Comparison of ENCODE assay signal across 1 cellular context in the genomic region with DNA sequence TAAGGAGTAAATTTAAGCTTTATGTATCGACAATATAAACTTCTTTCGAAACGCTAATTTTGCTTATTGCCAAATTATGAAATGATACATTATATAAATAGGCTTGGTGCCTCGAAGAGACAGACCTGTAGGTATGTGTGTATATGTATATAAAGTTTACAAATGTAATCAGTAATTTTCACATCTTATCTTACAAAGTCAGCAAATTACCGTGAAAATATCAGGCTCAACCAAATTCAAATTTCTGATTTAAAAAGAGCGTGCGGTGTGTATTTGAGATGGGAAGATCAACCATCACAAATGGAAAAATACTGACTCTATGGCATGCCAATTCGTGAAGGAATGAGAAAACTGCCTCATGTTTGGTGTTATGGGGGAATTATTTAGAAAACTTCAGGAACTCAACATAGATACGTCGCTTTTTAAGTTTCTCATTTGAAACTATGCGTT.
TF ChIP-seq lines count a peak whose summit lies in the region.

No MANE protein-coding gene starts in this region.

TF ChIP-seq in HepG2, 621 proteins besides CTCF, POLR2A, EP300 and RAD21:
- no peak for TF ChIP-seq ZSCAN29 (CRISPR knock-in tag; conservative IDR thresholded peaks at IDR 0.05)
- no peak for TF ChIP-seq SOX13 (IDR thresholded peaks at IDR 0.05)
- no peak for TF ChIP-seq SOX13 (CRISPR knock-in tag; conservative IDR thresholded peaks at IDR 0.05 in 1 of 2, IDR thresholded peaks at IDR 0.05 in 1 of 2)
- TF ChIP-seq NAIF1 (CRISPR knock-in tag; IDR thresholded peaks at IDR 0.05; ENCODE audit: borderline replicate concordance): no peak
- no peak for TF ChIP-seq ZNF713 (CRISPR knock-in tag; IDR thresholded peaks at IDR 0.05)
- no peak for TF ChIP-seq ZNF331 (CRISPR knock-in tag; IDR thresholded peaks at IDR 0.05)
- TF ChIP-seq, protein P1, sequence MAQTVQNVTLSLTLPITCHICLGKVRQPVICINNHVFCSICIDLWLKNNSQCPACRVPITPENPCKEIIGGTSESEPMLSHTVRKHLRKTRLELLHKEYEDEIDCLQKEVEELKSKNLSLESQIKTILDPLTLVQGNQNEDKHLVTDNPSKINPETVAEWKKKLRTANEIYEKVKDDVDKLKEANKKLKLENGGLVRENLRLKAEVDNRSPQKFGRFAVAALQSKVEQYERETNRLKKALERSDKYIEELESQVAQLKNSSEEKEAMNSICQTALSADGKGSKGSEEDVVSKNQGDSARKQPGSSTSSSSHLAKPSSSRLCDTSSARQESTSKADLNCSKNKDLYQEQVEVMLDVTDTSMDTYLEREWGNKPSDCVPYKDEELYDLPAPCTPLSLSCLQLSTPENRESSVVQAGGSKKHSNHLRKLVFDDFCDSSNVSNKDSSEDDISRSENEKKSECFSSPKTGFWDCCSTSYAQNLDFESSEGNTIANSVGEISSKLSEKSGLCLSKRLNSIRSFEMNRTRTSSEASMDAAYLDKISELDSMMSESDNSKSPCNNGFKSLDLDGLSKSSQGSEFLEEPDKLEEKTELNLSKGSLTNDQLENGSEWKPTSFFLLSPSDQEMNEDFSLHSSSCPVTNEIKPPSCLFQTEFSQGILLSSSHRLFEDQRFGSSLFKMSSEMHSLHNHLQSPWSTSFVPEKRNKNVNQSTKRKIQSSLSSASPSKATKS (CRISPR knock-in tag; IDR thresholded peaks at IDR 0.05): no peak
- 0 out of 2 replicates have a peak, but pooled peaks have one; percentile 9 for TF ChIP-seq ZNF790 (CRISPR knock-in tag; IDR thresholded peaks at IDR 0.05; ENCODE audit: borderline replicate concordance)
- 0 out of 2 replicates have a peak, but pooled peaks have one; percentile 34 for TF ChIP-seq ZNF878 (CRISPR knock-in tag; IDR thresholded peaks at IDR 0.05)
- 0 out of 2 replicates have a peak, but pooled peaks have one; percentile 19 for TF ChIP-seq SMYD3 (CRISPR knock-in tag; IDR thresholded peaks at IDR 0.05)
- TF ChIP-seq MAFK (conservative IDR thresholded peaks at IDR 0.05 in 1 of 2, IDR thresholded peaks at IDR 0.05 in 1 of 2; ENCODE audit: low read length in 2 of 2): peak in 1 of 2 experiments; percentile 60; a peak in 2 of 4 replicates
- TF ChIP-seq, protein P2, sequence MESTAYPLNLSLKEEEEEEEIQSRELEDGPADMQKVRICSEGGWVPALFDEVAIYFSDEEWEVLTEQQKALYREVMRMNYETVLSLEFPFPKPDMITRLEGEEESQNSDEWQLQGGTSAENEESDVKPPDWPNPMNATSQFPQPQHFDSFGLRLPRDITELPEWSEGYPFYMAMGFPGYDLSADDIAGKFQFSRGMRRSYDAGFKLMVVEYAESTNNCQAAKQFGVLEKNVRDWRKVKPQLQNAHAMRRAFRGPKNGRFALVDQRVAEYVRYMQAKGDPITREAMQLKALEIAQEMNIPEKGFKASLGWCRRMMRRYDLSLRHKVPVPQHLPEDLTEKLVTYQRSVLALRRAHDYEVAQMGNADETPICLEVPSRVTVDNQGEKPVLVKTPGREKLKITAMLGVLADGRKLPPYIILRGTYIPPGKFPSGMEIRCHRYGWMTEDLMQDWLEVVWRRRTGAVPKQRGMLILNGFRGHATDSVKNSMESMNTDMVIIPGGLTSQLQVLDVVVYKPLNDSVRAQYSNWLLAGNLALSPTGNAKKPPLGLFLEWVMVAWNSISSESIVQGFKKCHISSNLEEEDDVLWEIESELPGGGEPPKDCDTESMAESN (CRISPR knock-in tag; conservative IDR thresholded peaks at IDR 0.05): no peak
- no peak for TF ChIP-seq ZNF724P (CRISPR knock-in tag; IDR thresholded peaks at IDR 0.05; ENCODE audit: borderline replicate concordance)
